36 cellular contexts compared by ENCODE assay signal in the genomic region with DNA sequence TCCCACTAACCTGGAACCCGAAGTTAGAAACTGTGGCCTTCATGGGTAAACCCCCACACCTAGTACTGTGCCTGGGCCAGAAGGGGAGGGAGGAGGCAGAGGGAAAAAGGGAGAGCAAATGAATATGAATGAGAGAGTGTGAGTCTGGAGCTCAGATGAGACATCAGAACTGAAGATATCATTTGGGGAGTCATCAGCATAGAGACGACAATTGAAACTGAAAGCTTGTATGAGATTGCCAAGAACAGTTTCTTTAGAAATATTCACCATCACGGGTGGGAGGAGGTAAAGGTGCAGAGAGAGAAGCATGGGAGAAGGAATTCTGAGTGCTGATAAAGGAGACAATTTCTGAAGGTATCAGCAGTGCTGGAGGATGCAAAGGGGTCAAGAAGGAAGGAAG.
"Had no signal": no experiment of that assay in that cellular context is flagged by ENCODE, and none has a peak within 500 bp of the region (broad histone marks: within the 10 kb centered on the region; RNA-seq: fewer than 3 reads in every experiment).

No MANE protein-coding gene starts in this region.

- H3K4me3 Mint-ChIP-seq: activated naive CD4-positive, alpha-beta T cell treated with anti-CD3 and anti-CD28 coated beads for 36 hours; activated naive CD4-positive, alpha-beta T cell treated with anti-CD3 and anti-CD28 coated beads, Interleukin-2, amount 10 ng/mL, durations not matched to agents 7 days and 5 days; activated naive CD4-positive, alpha-beta T cell treated with anti-CD3 and anti-CD28 coated beads, Interleukin-2, amount 50 U/mL, for 24 hours; activated naive CD8-positive, alpha-beta T cell; activated naive CD8-positive, alpha-beta T cell treated with anti-CD3 and anti-CD28 coated beads for 36 hours; activated naive CD8-positive, alpha-beta T cell treated with anti-CD3 and anti-CD28 coated beads, Interleukin-2, amount 10 ng/mL, durations not matched to agents 7 days and 5 days; activated naive CD8-positive, alpha-beta T cell treated with anti-CD3 and anti-CD28 coated beads, Interleukin-2, amount 50 U/mL, for 24 hours; activated T-cell treated with anti-CD3 and anti-CD28 coated beads, Interleukin-2, amount 50 U/mL, for 24 hours; activated T-cell treated with anti-CD3 and anti-CD28 coated beads, Interleukin-2, amount 50 U/mL, for 4 hours; activated T-cell treated with anti-CD3 and anti-CD28 coated beads, Interleukin-2, amount 50 U/mL, for 72 hours; activated T-helper 1 cell treated with anti-CD3 and anti-CD28 coated beads, Interleukin-12 subunit alpha, Interleukin-12 subunit beta, Interleukin-2, Interleukin-4 antibody, amounts not matched to agents 30 ng/mL and 10 ng/mL and 1 ng/mL, durations not matched to agents 14 hours and 24 hours and 36 hours; activated T-helper 17 cell treated with anti-CD3 and anti-CD28 coated beads, Interleukin-2, amount 50 U/mL, for 72 hours; brain; central memory CD8-positive, alpha-beta T cell had no signal

- ATAC-seq: activated naive CD4-positive, alpha-beta T cell treated with anti-CD3 and anti-CD28 coated beads, Interleukin-2, amount 50 U/mL, for 72 hours; activated naive CD8-positive, alpha-beta T cell treated with anti-CD3 and anti-CD28 coated beads, Interleukin-2, amount 50 U/mL, for 24 hours; activated T-cell treated with anti-CD3 and anti-CD28 coated beads, Interleukin-2, amount 50 U/mL, for 4 hours; activated T-cell treated with anti-CD3 and anti-CD28 coated beads, Interleukin-2, amount 50 U/mL, for 72 hours; activated T-helper 17 cell treated with anti-CD3 and anti-CD28 coated beads, Interleukin-2, amount 50 U/mL, for 72 hours; body of pancreas had no signal

- H3K4me3 ChIP-seq: adrenal gland, body of pancreas, breast epithelium, cardiac muscle cell had no signal

- H3K27me3 Mint-ChIP-seq: activated naive CD4-positive, alpha-beta T cell treated with anti-CD3 and anti-CD28 coated beads, Interleukin-2, amount 10 ng/mL, durations not matched to agents 7 days and 5 days; activated naive CD8-positive, alpha-beta T cell treated with anti-CD3 and anti-CD28 coated beads, Interleukin-2, amount 10 ng/mL, durations not matched to agents 7 days and 5 days; brain had no signal

- H3K9me3 Mint-ChIP-seq: activated naive CD4-positive, alpha-beta T cell treated with anti-CD3 and anti-CD28 coated beads for 36 hours; activated naive CD4-positive, alpha-beta T cell treated with anti-CD3 and anti-CD28 coated beads, Interleukin-2, amount 10 ng/mL, durations not matched to agents 7 days and 5 days; activated naive CD4-positive, alpha-beta T cell treated with anti-CD3 and anti-CD28 coated beads, Interleukin-2, amount 50 U/mL, for 24 hours; activated naive CD8-positive, alpha-beta T cell treated with anti-CD3 and anti-CD28 coated beads, Interleukin-2, amount 10 ng/mL, durations not matched to agents 7 days and 5 days; activated naive CD8-positive, alpha-beta T cell treated with anti-CD3 and anti-CD28 coated beads, Interleukin-2, amount 50 U/mL, for 24 hours; activated T-cell treated with anti-CD3 and anti-CD28 coated beads, Interleukin-2, amount 50 U/mL, for 24 hours; activated T-cell treated with anti-CD3 and anti-CD28 coated beads, Interleukin-2, amount 50 U/mL, for 4 hours; activated T-helper 1 cell treated with anti-CD3 and anti-CD28 coated beads, Interleukin-12 subunit alpha, Interleukin-12 subunit beta, Interleukin-2, Interleukin-4 antibody, amounts not matched to agents 30 ng/mL and 10 ng/mL and 1 ng/mL, durations not matched to agents 14 hours and 24 hours and 36 hours; activated T-helper 2 cell treated with anti-CD3 and anti-CD28 coated beads, Interferon-gamma antibody, Interleukin-2, Interleukin-4, amounts not matched to agents 10 μg/mL and 5 μg/mL and 100 μg/mL, durations not matched to agents 14 hours and 24 hours and 36 hours had no signal

- H3K9me3 ChIP-seq: adrenal gland, body of pancreas had no signal

- H3K27ac Mint-ChIP-seq: activated naive CD4-positive, alpha-beta T cell treated with anti-CD3 and anti-CD28 coated beads for 36 hours; activated naive CD4-positive, alpha-beta T cell treated with anti-CD3 and anti-CD28 coated beads, Interleukin-2, amount 10 ng/mL, durations not matched to agents 7 days and 5 days; activated naive CD4-positive, alpha-beta T cell treated with anti-CD3 and anti-CD28 coated beads, Interleukin-2, amount 50 U/mL, for 24 hours; activated naive CD4-positive, alpha-beta T cell treated with anti-CD3 and anti-CD28 coated beads, Interleukin-2, amount 50 U/mL, for 72 hours; activated naive CD8-positive, alpha-beta T cell; activated naive CD8-positive, alpha-beta T cell treated with anti-CD3 and anti-CD28 coated beads for 36 hours; activated naive CD8-positive, alpha-beta T cell treated with anti-CD3 and anti-CD28 coated beads, Interleukin-2, amount 10 ng/mL, durations not matched to agents 7 days and 5 days; activated naive CD8-positive, alpha-beta T cell treated with anti-CD3 and anti-CD28 coated beads, Interleukin-2, amount 50 U/mL, for 24 hours; activated T-cell treated with anti-CD3 and anti-CD28 coated beads, Interleukin-2, amount 50 U/mL, for 24 hours; activated T-cell treated with anti-CD3 and anti-CD28 coated beads, Interleukin-2, amount 50 U/mL, for 72 hours; activated T-helper 1 cell treated with anti-CD3 and anti-CD28 coated beads, Interleukin-12 subunit alpha, Interleukin-12 subunit beta, Interleukin-2, Interleukin-4 antibody, amounts not matched to agents 30 ng/mL and 10 ng/mL and 1 ng/mL, durations not matched to agents 14 hours and 24 hours and 36 hours; activated T-helper 17 cell treated with anti-CD3 and anti-CD28 coated beads, Interleukin-2, amount 50 U/mL, for 72 hours; activated T-helper 2 cell treated with anti-CD3 and anti-CD28 coated beads, Interferon-gamma antibody, Interleukin-2, Interleukin-4, amounts not matched to agents 10 μg/mL and 5 μg/mL and 100 μg/mL, durations not matched to agents 14 hours and 24 hours and 36 hours; brain had no signal

- H3K27ac ChIP-seq: adrenal gland, body of pancreas, brain microvascular endothelial cell, breast epithelium, cardiac muscle cell had no signal

- H3K4me1 Mint-ChIP-seq: activated naive CD4-positive, alpha-beta T cell treated with anti-CD3 and anti-CD28 coated beads, Interleukin-2, amount 10 ng/mL, durations not matched to agents 7 days and 5 days; activated naive CD4-positive, alpha-beta T cell treated with anti-CD3 and anti-CD28 coated beads, Interleukin-2, amount 50 U/mL, for 24 hours; activated naive CD8-positive, alpha-beta T cell treated with anti-CD3 and anti-CD28 coated beads for 36 hours; activated naive CD8-positive, alpha-beta T cell treated with anti-CD3 and anti-CD28 coated beads, Interleukin-2, amount 10 ng/mL, durations not matched to agents 7 days and 5 days; activated naive CD8-positive, alpha-beta T cell treated with anti-CD3 and anti-CD28 coated beads, Interleukin-2, amount 50 U/mL, for 24 hours; activated T-helper 17 cell treated with anti-CD3 and anti-CD28 coated beads, Interleukin-2, amount 50 U/mL, for 72 hours; brain; central memory CD8-positive, alpha-beta T cell had no signal

- H3K4me1 ChIP-seq: adrenal gland, body of pancreas, breast epithelium had no signal

- H3K36me3 ChIP-seq: adrenal gland, brain microvascular endothelial cell, breast epithelium, cardiac muscle cell had no signal

- DNase-seq: activated effector memory CD4-positive, alpha-beta T cell treated with anti-CD3 and anti-CD28 coated beads, Interleukin-2, amount 50 U/mL, for 16 hours; activated effector memory CD4-positive, alpha-beta T cell treated with Interleukin-2 at 50 U/mL for 16 hours; activated gamma-delta T cell; activated gamma-delta T cell treated with Interleukin-2 at 50 U/mL for 16 hours; activated naive CD4-positive, alpha-beta T cell; activated naive CD4-positive, alpha-beta T cell treated with anti-CD3 and anti-CD28 coated beads for 36 hours; activated naive CD4-positive, alpha-beta T cell treated with anti-CD3 and anti-CD28 coated beads, Interleukin-2, amount 10 ng/mL, durations not matched to agents 7 days and 5 days; activated naive CD4-positive, alpha-beta T cell treated with anti-CD3 and anti-CD28 coated beads, Interleukin-2, amount 50 U/mL, for 16 hours; activated naive CD4-positive, alpha-beta T cell treated with Interleukin-2 at 50 U/mL for 16 hours; activated naive CD8-positive, alpha-beta T cell treated with anti-CD3 and anti-CD28 coated beads for 36 hours; activated naive CD8-positive, alpha-beta T cell treated with anti-CD3 and anti-CD28 coated beads, Interleukin-2, amount 10 ng/mL, durations not matched to agents 7 days and 5 days; activated naive CD8-positive, alpha-beta T cell treated with anti-CD3 and anti-CD28 coated beads, Interleukin-2, amount 50 U/mL, for 24 hours; activated T-cell treated with anti-CD3 and anti-CD28 coated beads, Interleukin-2, amount 50 U/mL, for 1 hour; activated T-cell treated with anti-CD3 and anti-CD28 coated beads, Interleukin-2, amount 50 U/mL, for 24 hours; activated T-cell treated with anti-CD3 and anti-CD28 coated beads, Interleukin-2, amount 50 U/mL, for 4 hours; activated T-cell treated with anti-CD3 and anti-CD28 coated beads, Interleukin-2, amount 50 U/mL, for 48 hours; activated T-cell treated with anti-CD3 and anti-CD28 coated beads, Interleukin-2, amount 50 U/mL, for 72 hours; adrenal gland; amniotic stem cell; aorta; body of pancreas; brain microvascular endothelial cell; central memory CD4-positive, alpha-beta T cell; cerebellar nuclear complex had no signal

- H3K36me3 Mint-ChIP-seq: activated naive CD4-positive, alpha-beta T cell treated with anti-CD3 and anti-CD28 coated beads, Interleukin-2, amount 10 ng/mL, durations not matched to agents 7 days and 5 days; activated naive CD4-positive, alpha-beta T cell treated with anti-CD3 and anti-CD28 coated beads, Interleukin-2, amount 50 U/mL, for 24 hours; activated naive CD4-positive, alpha-beta T cell treated with anti-CD3 and anti-CD28 coated beads, Interleukin-2, amount 50 U/mL, for 72 hours; activated naive CD8-positive, alpha-beta T cell; activated naive CD8-positive, alpha-beta T cell treated with anti-CD3 and anti-CD28 coated beads for 36 hours; activated naive CD8-positive, alpha-beta T cell treated with anti-CD3 and anti-CD28 coated beads, Interleukin-2, amount 10 ng/mL, durations not matched to agents 7 days and 5 days; brain had no signal

- FAIRE-seq: astrocyte, bronchial epithelial cell had no signal

- H3K27me3 ChIP-seq: adrenal gland, body of pancreas, brain microvascular endothelial cell, breast epithelium, cardiac muscle cell had no signal
